21 cellular contexts compared by ENCODE assay signal in genomic region chr2:200104015-200104414, GRCh38.
DNase-seq lines count a peak whose midpoint lies in the region; ATAC-seq, FAIRE-seq and TF ChIP-seq lines count a peak whose summit lies in the region.
"Had no signal": no experiment of that assay in that cellular context is flagged by ENCODE, and none has a peak within 500 bp of the region (broad histone marks: within the 10 kb centered on the region; RNA-seq: fewer than 3 reads in every experiment).

No MANE protein-coding gene starts in this region.

- H3K9me3 ChIP-seq in K562 (replicated peaks; ENCODE audit: control insufficient read depth, insufficient read depth, low read depth, low read length) = no peaks in the 10 kb centered on the region
- H3K9me3 ChIP-seq: ascending aorta, BE2C, pancreas, SJSA1, thoracic aorta had no signal

- H3K9ac ChIP-seq in K562 (ENCODE audit: insufficient read depth in 1 of 2, low read depth in 2 of 2, low read length in 2 of 2) = no peak overlapping the region

- H3K4me1 ChIP-seq in K562 (replicated peaks in 1 of 2; ENCODE audit: control insufficient read depth in 2 of 2, insufficient read depth in 2 of 2, low read length in 2 of 2) = no peaks in the 10 kb centered on the region
- H3K4me1 ChIP-seq: ascending aorta, pancreas, SJSA1 had no signal

- in situ Hi-C loops in K562 (cut with MboI) = no loop called here

- H3K27ac Mint-ChIP-seq in activated CD4-positive, alpha-beta T cell treated with anti-CD3 and anti-CD28 coated beads, Interleukin-2, amount 10 ng/mL, durations not matched to agents 24 days and 14 days = no peak overlapping the region
- H3K27ac Mint-ChIP-seq: naive B cell had no signal

- BruUV-seq in K562 (replicated peaks; lab: Mats Ljungman, UMichigan) = no TSS peak

- no peaks in the 10 kb centered on the region for H3K9me1 ChIP-seq in K562 (ENCODE audit: control insufficient read depth, insufficient read depth, low read length)

- no peak for TF ChIP-seq POLR2A in K562 (conservative IDR thresholded peaks at IDR 0.05)

- TF ChIP-seq CTCF in K562 (IDR thresholded peaks at IDR 0.05 in 2 of 3, conservative IDR thresholded peaks at IDR 0.05 in 1 of 3; ENCODE audit: insufficient read depth in 2 of 3, low read depth in 1 of 3, low read length in 3 of 3) = no peak

- ATAC-seq in K562 = no peak
- no peak for ATAC-seq in GM21515 (IDR thresholded peaks at IDR 0.05; ENCODE audit: unreplicated experiment)
- ATAC-seq: pancreas had no signal

- peaks cover 13% of the 10 kb centered on the region for H3K27me3 Mint-ChIP-seq in activated CD4-positive, alpha-beta T cell treated with anti-CD3 and anti-CD28 coated beads, Interleukin-2, amount 10 ng/mL, durations not matched to agents 24 days and 14 days

- H3K36me3 Mint-ChIP-seq in activated CD4-positive, alpha-beta T cell treated with anti-CD3 and anti-CD28 coated beads, Interleukin-2, amount 10 ng/mL, durations not matched to agents 24 days and 14 days (ENCODE audit: low read depth) = no peaks in the 10 kb centered on the region
- H3K36me3 Mint-ChIP-seq: naive B cell had no signal

- H3K4me2 ChIP-seq in K562 (ENCODE audit: insufficient read depth, low read length) = no peak overlapping the region

- H3K4me1 Mint-ChIP-seq in activated CD4-positive, alpha-beta T cell treated with anti-CD3 and anti-CD28 coated beads, Interleukin-2, amount 10 ng/mL, durations not matched to agents 24 days and 14 days = no peaks in the 10 kb centered on the region
- H3K4me1 Mint-ChIP-seq: naive B cell had no signal

- WGBS in K562 (ENCODE audit: insufficient coverage, low coverage, missing lambda C conversion rate) = 50% methylated on average over 1 of the region's 1 CpG

- H3K36me3 ChIP-seq in K562 (ENCODE audit: control insufficient read depth, insufficient read depth, low read length) = no peaks in the 10 kb centered on the region
- H3K36me3 ChIP-seq: ascending aorta, BE2C, pancreas, SJSA1, thoracic aorta had no signal

- H4K20me1 ChIP-seq in K562 (replicated peaks; ENCODE audit: control insufficient read depth, insufficient read depth, low read length) = no peaks in the 10 kb centered on the region

- no peaks in the 10 kb centered on the region for H3K27me3 ChIP-seq in K562 (ENCODE audit: control insufficient read depth in 2 of 2, insufficient read depth in 2 of 2, low read length in 2 of 2)
- H3K27me3 ChIP-seq: ascending aorta, BE2C, pancreas, SJSA1 had no signal

- no peak overlapping the region for H2AFZ ChIP-seq in K562 (ENCODE audit: low read depth, low read length)

- TF ChIP-seq EP300 in K562 (IDR thresholded peaks at IDR 0.05; ENCODE audit: low read length) = no peak

- no peak overlapping the region for H3K4me3 ChIP-seq in K562
- H3K4me3 ChIP-seq: ascending aorta, pancreas, SJSA1, skin epidermis, thoracic aorta had no signal

- no peaks in the 10 kb centered on the region for H3K79me2 ChIP-seq in K562 (ENCODE audit: control insufficient read depth, insufficient read depth, low read length)

- H3K27ac ChIP-seq in K562 (ENCODE audit: extremely low read depth, low read depth, low read length) = no peak overlapping the region
- H3K27ac ChIP-seq: ascending aorta, HL-60, pancreas, SJSA1, skin epidermis, thoracic aorta had no signal

- TF ChIP-seq RAD21 in K562 (CRISPR knock-in tag; conservative IDR thresholded peaks at IDR 0.05 in 1 of 2, IDR thresholded peaks at IDR 0.05 in 1 of 2) = no peak

- H3K4me3 Mint-ChIP-seq in activated CD4-positive, alpha-beta T cell treated with anti-CD3 and anti-CD28 coated beads, Interleukin-2, amount 10 ng/mL, durations not matched to agents 24 days and 14 days = no peak overlapping the region
- H3K4me3 Mint-ChIP-seq: naive B cell had no signal

- CTCF ChIA-PET in K562 (lab: Yijun Ruan, JAX; ENCODE audit: low intra/inter-chr PET ratio) = no interaction called here

- FAIRE-seq in K562 (lab: Jason Lieb, UNC) = no peak
- FAIRE-seq: pancreas had no signal

- DNase-seq in ELR (ENCODE audit: low read depth) (peak; percentile 80), MV-4-11 (lab: John Stamatoyannopoulos, UW) (peak; percentile 3), K562 (ENCODE audit: extremely low read depth in 1 of 4, low spot score in 3 of 4) (peak in 1 of 4 experiments; percentile 2), kidney tubule cell (ENCODE audit: low spot score) (peak; percentile 52), DMS53 (lab: John Stamatoyannopoulos, UW) (no peak), cerebellar cortex (ENCODE audit: low spot score) (no peak)
- DNase-seq in activated CD4-positive, alpha-beta T cell treated with anti-CD3 and anti-CD28 coated beads, Interleukin-2, amount 10 ng/mL, durations not matched to agents 24 days and 14 days = no peak
- DNase-seq: activated CD4-positive, alpha-beta T cell treated with anti-CD3 and anti-CD28 coated beads for 4 hours; activated naive CD4-positive, alpha-beta T cell treated with Interleukin-2 at 50 U/mL for 16 hours; BE2C; Kasumi-1; naive B cell; NCI-H1694; NCI-H2227 treated with DMSO at 0.1 percent for 48 hours; pancreas had no signal

- no peaks in the 10 kb centered on the region for H3K9me3 Mint-ChIP-seq in activated CD4-positive, alpha-beta T cell treated with anti-CD3 and anti-CD28 coated beads, Interleukin-2, amount 10 ng/mL, durations not matched to agents 24 days and 14 days
- H3K9me3 Mint-ChIP-seq: naive B cell had no signal

- intact Hi-C loops in K562 (cut with micrococcal nuclease) = no loop called here
- intact Hi-C loops in activated CD4-positive, alpha-beta T cell treated with anti-CD3 and anti-CD28 coated beads, Interleukin-2, amount 10 ng/mL, durations not matched to agents 24 days and 14 days (cut with micrococcal nuclease) = no loop called here

- POLR2A ChIA-PET in K562 (lab: Yijun Ruan, JAX) = interaction anchor here (0.6 kb wide), 1 partner anchor 148 kb away, joined by 3 read pairs; no protein-coding TSS in a partner anchor

TF ChIP-seq in K562, 482 proteins besides CTCF, POLR2A, EP300 and RAD21:
- TF ChIP-seq TAF1 (IDR thresholded peaks at IDR 0.05; ENCODE audit: control insufficient read depth, extremely low read depth, insufficient read depth, low read length, severe bottlenecking) = no peak
- no peak for TF ChIP-seq JUND (IDR thresholded peaks at IDR 0.05; ENCODE audit: borderline replicate concordance, low read depth, low read length)
- TF ChIP-seq JUND (tag; IDR thresholded peaks at IDR 0.05; ENCODE audit: borderline replicate concordance, low read depth, low read length) = 0 out of 3 replicates have a peak, but pooled peaks have one; percentile 16

Comparison
In these comparisons a context has a peak if more than half of its experiments do, and no peak if none do; other contexts are left out.
1. DNase-seq: peak in ELR (single experiment), MV-4-11 (single experiment) and kidney tubule cell (single experiment); none in DMS53 (single experiment), activated CD4-positive, alpha-beta T cell treated with anti-CD3 and anti-CD28 coated beads, Interleukin-2, amount 10 ng/mL, durations not matched to agents 24 days and 14 days (single experiment) and cerebellar cortex (single experiment).